In the genomic region with DNA sequence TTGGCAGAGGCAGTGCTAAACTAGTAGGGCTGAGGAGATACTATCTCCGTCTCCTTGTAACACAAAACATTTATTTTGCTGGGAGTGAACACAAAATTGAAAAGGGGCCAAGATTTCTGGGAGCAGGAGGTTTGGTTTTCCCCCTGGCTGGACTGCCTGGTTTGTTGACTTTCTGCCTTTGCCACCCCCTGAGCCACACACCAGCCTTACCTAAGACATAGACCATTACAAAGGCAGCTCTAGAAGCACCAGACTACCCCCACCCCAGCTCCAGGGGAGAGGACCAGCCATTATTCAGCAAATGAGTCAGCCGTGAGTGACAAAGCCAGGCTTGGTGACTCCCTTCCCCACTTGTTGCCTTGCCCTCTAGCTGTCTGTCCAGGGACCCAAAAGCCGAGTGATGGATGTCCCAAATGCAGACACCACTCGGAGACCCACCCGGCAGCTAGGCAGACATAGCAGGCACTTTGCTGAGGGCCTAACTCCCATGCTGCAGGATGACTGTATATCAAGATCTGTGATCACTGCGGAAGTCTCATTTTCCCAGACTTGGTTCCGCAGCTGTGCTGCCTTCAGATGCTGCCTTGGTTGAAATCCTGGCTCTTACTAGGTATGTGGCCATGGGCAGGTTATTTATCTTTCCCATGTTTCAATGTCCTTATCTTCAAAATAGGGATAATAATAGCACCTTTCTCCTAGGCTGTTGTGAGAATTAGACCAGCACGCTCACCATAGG, we compare ENCODE assay signal across 11 cellular contexts. TPM values are rescaled to one million over a fixed set of nuclear protein-coding genes. Genes with fewer than 3 reads are reported as not detected.
DNase-seq lines count a peak whose midpoint lies in the region; ATAC-seq, FAIRE-seq and TF ChIP-seq lines count a peak whose summit lies in the region.
"Had no signal": no experiment of that assay in that cellular context is flagged by ENCODE, and none has a peak within 500 bp of the region (broad histone marks: within the 10 kb centered on the region; RNA-seq: fewer than 3 reads in every experiment).

No MANE protein-coding gene starts in this region.

- H3K36me3 ChIP-seq in GM12878 (ENCODE audit: control insufficient read depth in 2 of 2, insufficient read depth in 2 of 2, low read length in 1 of 2) = no peaks in the 10 kb centered on the region

- CTCF ChIA-PET in GM12878 (lab: Yijun Ruan, JAX) = interaction anchor here (1.0 to 1.2 kb wide), 2 partner anchors 9 to 114 kb away, joined by 3 read pairs; no protein-coding TSS in a partner anchor

- ATAC-seq in GM12878 (peak; percentile 34), HG03354 (IDR thresholded peaks at IDR 0.05; ENCODE audit: poor library complexity, severe bottlenecking, unreplicated experiment) (no peak), HG03520 (IDR thresholded peaks at IDR 0.05; ENCODE audit: unreplicated experiment) (no peak), HG02981 (IDR thresholded peaks at IDR 0.05; ENCODE audit: unreplicated experiment) (no peak)
- ATAC-seq: stimulated activated naive CD8-positive, alpha-beta T cell treated with anti-CD3 and anti-CD28 coated beads, Interleukin-15, Interleukin-2, amounts not matched to agents 100 U/mL and 50 U/mL, for 24 hours had no signal

- H3K27ac ChIP-seq in GM12878 (ENCODE audit: control insufficient read depth, insufficient read depth) = no peak overlapping the region

- BruUV-seq in GM12878 (replicated peaks; lab: Mats Ljungman, UMichigan) = no TSS peak

- TF ChIP-seq RAD21 in GM12878 (IDR thresholded peaks at IDR 0.05; ENCODE audit: insufficient read depth, low read depth, low read length) = no peak

- H3K27me3 ChIP-seq in GM12878 (replicated peaks in 1 of 2; ENCODE audit: control insufficient read depth in 2 of 2, insufficient read depth in 2 of 2, low read length in 1 of 2) = no peaks in the 10 kb centered on the region; a peak in 1 of 4 replicates

- TF ChIP-seq CTCF in GM12878 (IDR thresholded peaks at IDR 0.05 in 2 of 3, conservative IDR thresholded peaks at IDR 0.05 in 1 of 3; ENCODE audit: control insufficient read depth in 2 of 3, extremely low read depth in 1 of 3, insufficient read depth in 1 of 3, low read depth in 3 of 3, low read length in 3 of 3) = no peak

- RAD21 ChIA-PET in GM12878 (lab: Charles Lee; ENCODE audit: unreplicated experiment) = no interaction called here

- SMC1A ChIA-PET in GM12878 (lab: Charles Lee; ENCODE audit: uncharacterized antibody, unreplicated experiment) = interaction anchor here (1.3 kb wide), 1 partner anchor 12 kb away, joined by 3 read pairs; no protein-coding TSS in a partner anchor

- DNase-seq in COLO668 (lab: John Stamatoyannopoulos, UW; ENCODE audit: unreplicated experiment) (peak; percentile 35), M059J (ENCODE audit: low read depth) (peak; percentile 73), GM12878 (ENCODE audit: low read depth, low spot score) (no peak), myocyte (ENCODE audit: low read depth) (peak; percentile 64), KG1 (lab: John Stamatoyannopoulos, UW) (no peak)
- DNase-seq: CD8-positive, alpha-beta memory T cell; immature natural killer cell; stimulated activated naive CD8-positive, alpha-beta T cell treated with anti-CD3 and anti-CD28 coated beads, Interleukin-15, Interleukin-2, amounts not matched to agents 100 U/mL and 50 U/mL, for 24 hours had no signal

- no peaks in the 10 kb centered on the region for H3K79me2 ChIP-seq in GM12878 (ENCODE audit: control insufficient read depth, insufficient read depth, low read length)

- TF ChIP-seq EP300 in GM12878 (IDR thresholded peaks at IDR 0.05; ENCODE audit: borderline replicate concordance in 1 of 2, control insufficient read depth in 1 of 2, low read depth in 2 of 2, low read length in 2 of 2) = no peak

- intact Hi-C loops in GM12878 (cut with micrococcal nuclease; ENCODE audit: unreplicated experiment) = no loop called here

- no peak for TF ChIP-seq POLR2A in GM12878 (IDR thresholded peaks at IDR 0.05; ENCODE audit: low read depth, low read length)

- peaks cover 10% of the 10 kb centered on the region for H3K4me1 ChIP-seq in GM12878 (ENCODE audit: control insufficient read depth, insufficient read depth, low read length)

- H4K20me1 ChIP-seq in GM12878 (ENCODE audit: control insufficient read depth, insufficient read depth) = no peaks in the 10 kb centered on the region

- no peak overlapping the region for H3K4me2 ChIP-seq in GM12878 (ENCODE audit: control insufficient read depth, insufficient read depth)

- no peak for FAIRE-seq in GM12878 (lab: Jason Lieb, UNC)

- H3K9ac ChIP-seq in GM12878 (ENCODE audit: control insufficient read depth, insufficient read depth, low read length) = no peak overlapping the region

- H3K9me3 ChIP-seq in GM12878 (replicated peaks; ENCODE audit: control insufficient read depth, insufficient read depth, low read length) = no peaks in the 10 kb centered on the region

- POLR2A ChIA-PET in GM12878 (lab: Charles Lee) = no interaction called here

- WGBS in GM12878 (ENCODE audit: insufficient coverage, insufficient replicate concordance, low lambda C conversion rate, missing lambda C conversion rate) = 35% methylated on average over 8 of the region's 8 CpGs

- no peak overlapping the region for H2AFZ ChIP-seq in GM12878 (ENCODE audit: control insufficient read depth, low read depth, low read length)

- in situ Hi-C loops in GM12878 (cut with MboI) = no loop called here

- H3K4me3 ChIP-seq in GM12878 = no peak overlapping the region

TF ChIP-seq in GM12878, 131 proteins besides CTCF, POLR2A, EP300 and RAD21 (continues in another document):
- TF ChIP-seq CBX3 (IDR thresholded peaks at IDR 0.05; ENCODE audit: borderline replicate concordance, low read depth) (no peak), CHD2 (IDR thresholded peaks at IDR 0.05; ENCODE audit: borderline replicate concordance, low read depth, low read length) (no peak), SMAD1 (IDR thresholded peaks at IDR 0.05; ENCODE audit: low read depth, partially characterized antibody) (no peak), POU2F2 (IDR thresholded peaks at IDR 0.05; ENCODE audit: borderline replicate concordance, low read depth, low read length) (no peak), CREM (IDR thresholded peaks at IDR 0.05; ENCODE audit: low read depth) (no peak), EED (IDR thresholded peaks at IDR 0.05; ENCODE audit: low read depth) (no peak)
- TF ChIP-seq, protein P1, sequence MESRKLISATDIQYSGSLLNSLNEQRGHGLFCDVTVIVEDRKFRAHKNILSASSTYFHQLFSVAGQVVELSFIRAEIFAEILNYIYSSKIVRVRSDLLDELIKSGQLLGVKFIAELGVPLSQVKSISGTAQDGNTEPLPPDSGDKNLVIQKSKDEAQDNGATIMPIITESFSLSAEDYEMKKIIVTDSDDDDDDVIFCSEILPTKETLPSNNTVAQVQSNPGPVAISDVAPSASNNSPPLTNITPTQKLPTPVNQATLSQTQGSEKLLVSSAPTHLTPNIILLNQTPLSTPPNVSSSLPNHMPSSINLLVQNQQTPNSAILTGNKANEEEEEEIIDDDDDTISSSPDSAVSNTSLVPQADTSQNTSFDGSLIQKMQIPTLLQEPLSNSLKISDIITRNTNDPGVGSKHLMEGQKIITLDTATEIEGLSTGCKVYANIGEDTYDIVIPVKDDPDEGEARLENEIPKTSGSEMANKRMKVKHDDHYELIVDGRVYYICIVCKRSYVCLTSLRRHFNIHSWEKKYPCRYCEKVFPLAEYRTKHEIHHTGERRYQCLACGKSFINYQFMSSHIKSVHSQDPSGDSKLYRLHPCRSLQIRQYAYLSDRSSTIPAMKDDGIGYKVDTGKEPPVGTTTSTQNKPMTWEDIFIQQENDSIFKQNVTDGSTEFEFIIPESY (IDR thresholded peaks at IDR 0.05) = no peak
- TF ChIP-seq, protein P2, sequence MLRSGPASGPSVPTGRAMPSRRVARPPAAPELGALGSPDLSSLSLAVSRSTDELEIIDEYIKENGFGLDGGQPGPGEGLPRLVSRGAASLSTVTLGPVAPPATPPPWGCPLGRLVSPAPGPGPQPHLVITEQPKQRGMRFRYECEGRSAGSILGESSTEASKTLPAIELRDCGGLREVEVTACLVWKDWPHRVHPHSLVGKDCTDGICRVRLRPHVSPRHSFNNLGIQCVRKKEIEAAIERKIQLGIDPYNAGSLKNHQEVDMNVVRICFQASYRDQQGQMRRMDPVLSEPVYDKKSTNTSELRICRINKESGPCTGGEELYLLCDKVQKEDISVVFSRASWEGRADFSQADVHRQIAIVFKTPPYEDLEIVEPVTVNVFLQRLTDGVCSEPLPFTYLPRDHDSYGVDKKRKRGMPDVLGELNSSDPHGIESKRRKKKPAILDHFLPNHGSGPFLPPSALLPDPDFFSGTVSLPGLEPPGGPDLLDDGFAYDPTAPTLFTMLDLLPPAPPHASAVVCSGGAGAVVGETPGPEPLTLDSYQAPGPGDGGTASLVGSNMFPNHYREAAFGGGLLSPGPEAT (IDR thresholded peaks at IDR 0.05; ENCODE audit: low read depth) = no peak

RNA-seq across cellular contexts. Expression of a gene that starts 17.7 kb away (rescaled TPM):
- 8.1 and 24.2 TPM in 2 replicates for total RNA-seq in M059J (2014; rRNA removed; shearing (Covaris generic))
- total RNA-seq in GM12878 (2013; cell fraction: nucleolus; rRNA removed) = 13.1 and 16.6 TPM in 2 replicates
- total RNA-seq in GM12878 (2014; rRNA removed) (0.23 and 0.38 TPM in 2 replicates), GM12878 (2014; rRNA removed; fragmentation: Illumina TruSeq; extraction: Trizol) (0.28 and 0.45 TPM in 2 replicates), GM12878 (2021) (0.21 and 0.46 TPM in 2 replicates), myocyte (73.4 and 147 TPM in 2 replicates)
- polyA plus RNA-seq in GM12878 (2011; ENCODE audit: low read depth) = 0.54 TPM
- polyA plus RNA-seq in GM12878 (2011; rRNA removed) (3.2 and 4.2 TPM in 2 replicates), GM12878 (2014; fragmentation: Illumina TruSeq; extraction: Trizol) (0.40 and 0.79 TPM in 2 replicates), GM12878 (2014; fragmentation: Nextera tagmentation; extraction: Ambion mirVana) (under 1 TPM; 0.07 to 0.21 TPM), GM12878 (2014; rRNA removed) (0.27 and 0.31 TPM in 2 replicates), GM12878 (2016; fragmentation: Nextera tagmentation; extraction: Ambion mirVana) (under 1 TPM; 0.32 to 0.83 TPM)
- 2.7 and 3.9 TPM in 2 replicates for polyA plus RNA-seq in GM12878 (2011; cell fraction: cytosol; rRNA removed)
- polyA plus RNA-seq in GM12878 (2011; cell fraction: nucleus; rRNA removed) = 5.4 and 6.3 TPM in 2 replicates
- polyA plus RNA-seq in GM12878 (2012) = 0.23 and 0.87 TPM in 2 replicates
- 11.7 and 14.4 TPM in 2 replicates for polyA minus RNA-seq in GM12878 (2011; rRNA and poly(A)+ RNA removed)
- polyA minus RNA-seq in GM12878 (2011; cell fraction: cytosol; rRNA and poly(A)+ RNA removed) = 2.8 and 4.3 TPM in 2 replicates
- polyA minus RNA-seq in GM12878 (2011; cell fraction: nucleus; rRNA and poly(A)+ RNA removed) = 6.9 and 11.3 TPM in 2 replicates
- polyA plus RNA-seq in myocyte (2012) = 22.6 TPM
- polyA plus RNA-seq: CD8-positive, alpha-beta memory T cell; immature natural killer cell had no signal

Comparison
In these comparisons a context has a peak if more than half of its experiments do, and no peak if none do; other contexts are left out.
1. DNase-seq: peak in COLO668 (single experiment), M059J (single experiment) and myocyte (single experiment); none in GM12878 (single experiment) and KG1 (single experiment).